Comparison of ENCODE assay signal across 9 cellular contexts in the genomic region with DNA sequence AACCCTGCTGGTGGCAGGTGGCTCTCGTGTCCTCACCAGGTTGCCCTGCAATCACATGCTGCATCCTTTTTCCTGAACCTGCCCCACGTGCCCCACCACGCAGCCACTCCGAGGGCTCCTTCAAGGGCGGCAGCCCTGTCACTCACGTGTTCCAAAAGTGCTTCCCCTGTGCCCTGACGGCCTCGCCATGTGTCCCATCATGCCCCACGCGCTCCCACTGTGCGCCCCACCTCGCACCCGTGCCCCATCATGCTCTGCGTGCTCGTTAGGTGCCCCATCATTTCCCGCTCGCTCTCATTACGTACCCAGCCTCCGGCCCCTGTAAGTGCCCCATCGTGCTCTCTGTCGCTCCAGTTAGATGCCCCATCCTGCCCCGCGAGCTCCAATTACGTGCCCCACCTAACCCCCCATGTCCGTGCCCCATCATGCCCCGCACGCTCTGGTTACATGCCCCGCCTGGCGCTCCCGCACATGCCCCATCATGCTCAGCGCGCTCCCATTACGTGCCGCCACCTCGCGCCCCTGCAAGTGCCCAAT. TPM values are rescaled to one million over a fixed set of nuclear protein-coding genes. Genes with fewer than 3 reads are reported as not detected.
A peak's percentile ranks its signal among the peaks of the same experiment; 100 is the strongest.
DNase-seq lines count a peak whose midpoint lies in the region; ATAC-seq and TF ChIP-seq lines count a peak whose summit lies in the region.
"Not testable (repeated sequence)": the region's sequence is repeated elsewhere in the genome, so short reads cannot be mapped to it uniquely, and the experiment has no call there.
"Had no signal": no experiment of that assay in that cellular context is flagged by ENCODE, and none has a peak within 500 bp of the region (broad histone marks: within the 10 kb centered on the region; RNA-seq: fewer than 3 reads in every experiment).

Gene TRIM74 (minus strand): TSS at position 487 of the 537 bp plus-strand sequence. CDS start 3,309 bp downstream, outside the sequence.

- not testable (repeated sequence) for TF ChIP-seq EP300 in suprapubic skin (IDR thresholded peaks at IDR 0.05)

- peak; percentile 8 to 18 for ATAC-seq in activated T-cell treated with anti-CD3 and anti-CD28 coated beads, Interleukin-2, amount 50 U/mL, for 72 hours (replicated peaks in 1 of 2)
- ATAC-seq in Right ventricle myocardium superior (ENCODE audit: poor library complexity) (peak; percentile 5), memory B cell (ENCODE audit: low read depth) (peak; percentile 31), psoas muscle (peak in 3 of 4 donors; percentile 29 to 45 (median 30))

- H3K9me3 Mint-ChIP-seq in activated CD4-positive, alpha-beta T cell treated with anti-CD3 and anti-CD28 coated beads, Interleukin-2, amount 10 ng/mL, durations not matched to agents 24 days and 14 days; activated T-cell treated with anti-CD3 and anti-CD28 coated beads, Interleukin-2, amount 50 U/mL, for 72 hours; memory B cell: not testable (repeated sequence)

- WGBS in psoas muscle, 3 donors = 33 to 63% (median 59%) methylated on average over 5 to 11 of the region's 36 CpGs
- WGBS in suprapubic skin = no CpG with 5 or more reads among the region's 36 CpGs

- TF ChIP-seq CTCF in psoas muscle (IDR thresholded peaks at IDR 0.05); suprapubic skin (IDR thresholded peaks at IDR 0.05): not testable (repeated sequence)

- not testable (repeated sequence) for H3K4me1 ChIP-seq in psoas muscle, suprapubic skin

- not testable (repeated sequence) for H3K4me3 Mint-ChIP-seq in activated CD4-positive, alpha-beta T cell treated with anti-CD3 and anti-CD28 coated beads, Interleukin-2, amount 10 ng/mL, durations not matched to agents 24 days and 14 days; activated T-cell treated with anti-CD3 and anti-CD28 coated beads, Interleukin-2, amount 50 U/mL, for 72 hours; memory B cell

- not testable (repeated sequence) for H3K4me1 Mint-ChIP-seq in activated CD4-positive, alpha-beta T cell treated with anti-CD3 and anti-CD28 coated beads, Interleukin-2, amount 10 ng/mL, durations not matched to agents 24 days and 14 days; activated T-cell treated with anti-CD3 and anti-CD28 coated beads, Interleukin-2, amount 50 U/mL, for 72 hours (ENCODE audit: low read depth); memory B cell

- not testable (repeated sequence) for H3K27ac Mint-ChIP-seq in activated CD4-positive, alpha-beta T cell treated with anti-CD3 and anti-CD28 coated beads, Interleukin-2, amount 10 ng/mL, durations not matched to agents 24 days and 14 days; activated T-cell treated with anti-CD3 and anti-CD28 coated beads, Interleukin-2, amount 50 U/mL, for 72 hours; memory B cell

- H3K36me3 ChIP-seq in psoas muscle (ENCODE audit: insufficient read depth in 1 of 2, low read depth in 1 of 2); suprapubic skin: not testable (repeated sequence)

- H3K27ac ChIP-seq in psoas muscle, suprapubic skin: not testable (repeated sequence)

- not testable (repeated sequence) for H3K36me3 Mint-ChIP-seq in activated CD4-positive, alpha-beta T cell treated with anti-CD3 and anti-CD28 coated beads, Interleukin-2, amount 10 ng/mL, durations not matched to agents 24 days and 14 days (ENCODE audit: low read depth); activated T-cell treated with anti-CD3 and anti-CD28 coated beads, Interleukin-2, amount 50 U/mL, for 72 hours (ENCODE audit: insufficient read depth in 2 of 2); memory B cell

- not testable (repeated sequence) for H3K27me3 ChIP-seq in psoas muscle (ENCODE audit: insufficient read depth in 3 of 3, low read length in 2 of 3); suprapubic skin

- DNase-seq in activated CD4-positive, alpha-beta T cell treated with anti-CD3 and anti-CD28 coated beads, Interleukin-2, amount 10 ng/mL, durations not matched to agents 24 days and 14 days = peak; percentile 28
- not testable (repeated sequence) for DNase-seq in activated T-cell treated with anti-CD3 and anti-CD28 coated beads, Interleukin-2, amount 50 U/mL, for 72 hours; Right ventricle myocardium superior; memory B cell (ENCODE audit: low spot score in 2 of 2)
- DNase-seq in psoas muscle (peak; percentile 2 to 22), suprapubic skin (ENCODE audit: low spot score in 2 of 2) (peak; percentile 21 to 53)

- not testable (repeated sequence) for TF ChIP-seq POLR2A in suprapubic skin (IDR thresholded peaks at IDR 0.05)

- H3K9me3 ChIP-seq in psoas muscle, suprapubic skin: not testable (repeated sequence)

- intact Hi-C loops in activated CD4-positive, alpha-beta T cell treated with anti-CD3 and anti-CD28 coated beads, Interleukin-2, amount 10 ng/mL, durations not matched to agents 24 days and 14 days (cut with micrococcal nuclease); Right ventricle myocardium superior (cut with DNase I); psoas muscle (cut with DNase I): not testable (repeated sequence)

- H3K4me3 ChIP-seq in psoas muscle, suprapubic skin: not testable (repeated sequence)

- H3K27me3 Mint-ChIP-seq in activated CD4-positive, alpha-beta T cell treated with anti-CD3 and anti-CD28 coated beads, Interleukin-2, amount 10 ng/mL, durations not matched to agents 24 days and 14 days; activated T-cell treated with anti-CD3 and anti-CD28 coated beads, Interleukin-2, amount 50 U/mL, for 72 hours (ENCODE audit: low read depth); memory B cell: not testable (repeated sequence)

RNA-seq across cellular contexts. Expression of gene TRIM74, which starts in this region (rescaled TPM):
- total RNA-seq in activated CD4-positive, alpha-beta T cell treated with anti-CD3 and anti-CD28 coated beads, Interleukin-2, amount 10 ng/mL, durations not matched to agents 24 days and 14 days = 0.33 and 2.1 TPM in 2 replicates
- total RNA-seq in activated T-cell treated with anti-CD3 and anti-CD28 coated beads, Interleukin-2, amount 50 U/mL, for 72 hours = 1 to 10 TPM; 1.8 TPM
- 0.78 TPM for total RNA-seq in Right ventricle myocardium superior
- under 1 TPM in 1 of 4 donors, not detected in 3; 0.36 TPM for total RNA-seq in psoas muscle
- polyA plus RNA-seq in psoas muscle = under 1 TPM; 0.06 to 0.34 (median 0.07) TPM
- total RNA-seq in suprapubic skin = not detected
- total RNA-seq: A172, GM23338, HT-29 had no signal
- polyA plus RNA-seq: GM23338 had no signal

Comparison
In these comparisons a context has a peak if more than half of its experiments do, and no peak if none do; other contexts are left out.
1. Peak in ATAC-seq in Right ventricle myocardium superior; RNA of the gene not detected or under 1 TPM.
2. Peak in DNase-seq and ATAC-seq in psoas muscle; RNA of the gene not detected or under 1 TPM.
3. Peak in DNase-seq in suprapubic skin; RNA of the gene not detected or under 1 TPM.